13 cellular contexts compared by ENCODE assay signal in genomic region chr14:105012171-105012985, GRCh38. TPM values are rescaled to one million over a fixed set of nuclear protein-coding genes. Genes with fewer than 3 reads are reported as not detected.
A peak's percentile ranks its signal among the peaks of the same experiment; 100 is the strongest.
DNase-seq lines count a peak whose midpoint lies in the region; ATAC-seq, FAIRE-seq and TF ChIP-seq lines count a peak whose summit lies in the region.
"Had no signal": no experiment of that assay in that cellular context is flagged by ENCODE, and none has a peak within 500 bp of the region (broad histone marks: within the 10 kb centered on the region; RNA-seq: fewer than 3 reads in every experiment).

No MANE protein-coding gene starts in this region.

- H3K4me3 ChIP-seq in astrocyte of the cerebellum (ENCODE audit: low read depth, low read length) = no peak overlapping the region
- H3K4me3 ChIP-seq in kidney (ENCODE audit: low read length in 2 of 2) = no peak overlapping the region
- H3K4me3 ChIP-seq in aorta (ENCODE audit: low read length in 2 of 2) = no peak overlapping the region
- H3K4me3 ChIP-seq: skin epidermis had no signal

- no peaks in the 10 kb centered on the region for H3K9me3 Mint-ChIP-seq in activated naive CD8-positive, alpha-beta T cell (ENCODE audit: low read depth)
- H3K9me3 Mint-ChIP-seq in activated naive CD8-positive, alpha-beta T cell treated with anti-CD3 and anti-CD28 coated beads, Interleukin-2, amount 50 U/mL, for 24 hours = no peaks in the 10 kb centered on the region

- H3K27ac Mint-ChIP-seq in activated naive CD8-positive, alpha-beta T cell = peak overlapping the region; percentile 34
- H3K27ac Mint-ChIP-seq in activated naive CD8-positive, alpha-beta T cell treated with anti-CD3 and anti-CD28 coated beads, Interleukin-2, amount 50 U/mL, for 24 hours = no peak overlapping the region

- DNase-seq in activated naive CD8-positive, alpha-beta T cell treated with anti-CD3 and anti-CD28 coated beads, Interleukin-2, amount 50 U/mL, for 24 hours = no peak
- DNase-seq in astrocyte of the cerebellum (ENCODE audit: low read depth) = no peak
- DNase-seq in kidney = no peak
- peak in 1 of 2 donors; percentile 79 for DNase-seq in aorta
- no peak for DNase-seq in NAMALWA (ENCODE audit: low spot score)
- no peak for DNase-seq in midbrain (lab: John Stamatoyannopoulos, UW)
- DNase-seq: AML-193, amniotic stem cell, NCI-H187 treated with DMSO at 0.1 percent for 48 hours had no signal

- no peak for ATAC-seq in activated naive CD8-positive, alpha-beta T cell treated with anti-CD3 and anti-CD28 coated beads, Interleukin-2, amount 50 U/mL, for 24 hours
- ATAC-seq in aorta (ENCODE audit: low FRiP score) (peak; percentile 44), GM21390 (IDR thresholded peaks at IDR 0.05; ENCODE audit: unreplicated experiment) (no peak)

- no peaks in the 10 kb centered on the region for H3K27me3 ChIP-seq in aorta (ENCODE audit: control insufficient read depth in 1 of 2, insufficient read depth in 2 of 2, low read length in 1 of 2)

- TF ChIP-seq CTCF in astrocyte of the cerebellum (IDR thresholded peaks at IDR 0.05; ENCODE audit: low read depth, low read length, missing control alignments) (peak; percentile 52), kidney (IDR thresholded peaks at IDR 0.05; ENCODE audit: borderline replicate concordance, extremely low read depth, insufficient read depth) (peak; percentile 47)

- in situ Hi-C loops in astrocyte of the cerebellum (cut with HindIII; ENCODE audit: low sequenced_read_pairs) = no loop called here

- H3K9me3 ChIP-seq in kidney (ENCODE audit: control insufficient read depth in 1 of 2, low read length in 2 of 2) (no peaks in the 10 kb centered on the region), aorta (ENCODE audit: control insufficient read depth, low read length) (no peaks in the 10 kb centered on the region)

- no peaks in the 10 kb centered on the region for H3K36me3 ChIP-seq in kidney (ENCODE audit: control insufficient read depth in 1 of 2, insufficient read depth in 2 of 2, low read length in 2 of 2)
- no peaks in the 10 kb centered on the region for H3K36me3 ChIP-seq in aorta (ENCODE audit: control insufficient read depth in 1 of 2, insufficient read depth in 2 of 2, low read length in 1 of 2)

- no peak for FAIRE-seq in kidney (lab: Jason Lieb, UNC)
- FAIRE-seq: TTC549 had no signal

- H3K27ac ChIP-seq in kidney (ENCODE audit: low read depth in 2 of 2, low read length in 2 of 2) (no peak overlapping the region), aorta (ENCODE audit: low read depth in 1 of 2, low read length in 2 of 2) (no peak overlapping the region)

- H3K4me1 ChIP-seq in kidney (ENCODE audit: control insufficient read depth in 1 of 2, insufficient read depth in 1 of 2, low read depth in 1 of 2, low read length in 2 of 2) = peaks cover 0 to 4% of the 10 kb centered on the region in 2 donors
- H3K4me1 ChIP-seq in aorta (ENCODE audit: control insufficient read depth in 1 of 2, insufficient read depth in 2 of 2, low read length in 2 of 2) = no peaks in the 10 kb centered on the region

- H3K4me1 Mint-ChIP-seq in activated naive CD8-positive, alpha-beta T cell (ENCODE audit: low read depth) = peaks cover 38% of the 10 kb centered on the region
- peaks cover 37% of the 10 kb centered on the region for H3K4me1 Mint-ChIP-seq in activated naive CD8-positive, alpha-beta T cell treated with anti-CD3 and anti-CD28 coated beads, Interleukin-2, amount 50 U/mL, for 24 hours

- no peak overlapping the region for H3K9ac ChIP-seq in kidney (ENCODE audit: low read length in 2 of 2)

- 31 to 34% methylated on average over 22 to 23 of the region's 23 CpGs for WGBS in aorta, 2 donors

- H3K4me3 Mint-ChIP-seq in activated naive CD8-positive, alpha-beta T cell = no peak overlapping the region
- no peak overlapping the region for H3K4me3 Mint-ChIP-seq in activated naive CD8-positive, alpha-beta T cell treated with anti-CD3 and anti-CD28 coated beads, Interleukin-2, amount 50 U/mL, for 24 hours

- intact Hi-C loops in kidney (cut with DNase I) (no loop called here), aorta (cut with DNase I) (loop anchor here (2.0 to 5.0 kb wide), 2 partner anchors 32 to 35 kb away; no protein-coding TSS in a partner anchor)

- no peaks in the 10 kb centered on the region for H3K27me3 Mint-ChIP-seq in activated naive CD8-positive, alpha-beta T cell
- H3K27me3 Mint-ChIP-seq in activated naive CD8-positive, alpha-beta T cell treated with anti-CD3 and anti-CD28 coated beads, Interleukin-2, amount 50 U/mL, for 24 hours = no peaks in the 10 kb centered on the region

- H3K36me3 Mint-ChIP-seq in activated naive CD8-positive, alpha-beta T cell = peaks cover 5% of the 10 kb centered on the region
- H3K36me3 Mint-ChIP-seq in activated naive CD8-positive, alpha-beta T cell treated with anti-CD3 and anti-CD28 coated beads, Interleukin-2, amount 50 U/mL, for 24 hours (ENCODE audit: low read depth) = peaks cover 46% of the 10 kb centered on the region

RNA-seq across cellular contexts. Expression of gene CDCA4, which starts 8.5 kb away (rescaled TPM):
- total RNA-seq in kidney = 6.3 TPM
- 4.1 TPM for polyA plus RNA-seq in kidney (ENCODE audit: insufficient read depth, low read depth, low replicate concordance)
- total RNA-seq in aorta = 1 to 10 TPM; 4.1 to 5.9 TPM
- polyA plus RNA-seq in aorta = 1 to 10 TPM; 3.0 to 3.7 TPM

RNA-seq across cellular contexts. Expression of gene CLBA1, which starts 26.8 kb away (rescaled TPM):
- 22.6 TPM for total RNA-seq in kidney
- polyA plus RNA-seq in kidney (ENCODE audit: insufficient read depth, low read depth, low replicate concordance) = 13.2 TPM
- 1 to 10 TPM; 2.6 to 5.1 TPM for total RNA-seq in aorta
- 10 to 100 TPM in 1 of 2 donors, 1 to 10 TPM in 1; 1.8 to 10.2 TPM for polyA plus RNA-seq in aorta

RNA-seq across cellular contexts. Expression of gene AHNAK2, which starts 34.2 kb away (rescaled TPM):
- total RNA-seq in kidney (72.0 TPM), aorta (10 to 100 TPM; 25.5 to 61.3 TPM)
- polyA plus RNA-seq in kidney (ENCODE audit: insufficient read depth, low read depth, low replicate concordance) (1.1 TPM), aorta (10 to 100 TPM in 1 of 2 donors, 1 to 10 TPM in 1; 4.6 to 10.6 TPM)

RNA-seq across cellular contexts. Expression of gene GPR132, which starts 52.9 kb away (rescaled TPM):
- 4.2 TPM for total RNA-seq in kidney
- 0.17 TPM for polyA plus RNA-seq in kidney (ENCODE audit: insufficient read depth, low read depth, low replicate concordance)
- 1 to 10 TPM; 2.9 to 5.0 TPM for total RNA-seq in aorta
- polyA plus RNA-seq in aorta = 1 to 10 TPM in 1 of 2 donors, not detected in 1; 1.0 TPM
